Comparison of ENCODE assay signal across 12 cellular contexts in genomic region chr4:150080335-150080734, GRCh38. TPM values are rescaled to one million over a fixed set of nuclear protein-coding genes. Genes with fewer than 3 reads are reported as not detected.
A peak's percentile ranks its signal among the peaks of the same experiment; 100 is the strongest.
DNase-seq lines count a peak whose midpoint lies in the region; ATAC-seq and TF ChIP-seq lines count a peak whose summit lies in the region.
"Had no signal": no experiment of that assay in that cellular context is flagged by ENCODE, and none has a peak within 500 bp of the region (broad histone marks: within the 10 kb centered on the region; RNA-seq: fewer than 3 reads in every experiment).

No MANE protein-coding gene starts in this region.

- H3K9me3 ChIP-seq in gastroesophageal sphincter (no peaks in the 10 kb centered on the region), stomach (no peaks in the 10 kb centered on the region), tibial nerve (no peaks in the 10 kb centered on the region), esophagus squamous epithelium (no peaks in the 10 kb centered on the region)

- H3K36me3 ChIP-seq in gastroesophageal sphincter = no peaks in the 10 kb centered on the region
- H3K36me3 ChIP-seq in stomach = no peaks in the 10 kb centered on the region
- H3K36me3 ChIP-seq in tibial nerve = no peaks in the 10 kb centered on the region
- H3K36me3 ChIP-seq in esophagus squamous epithelium = no peaks in the 10 kb centered on the region

- TF ChIP-seq EP300 in gastroesophageal sphincter (IDR thresholded peaks at IDR 0.05) (no peak), stomach (IDR thresholded peaks at IDR 0.05) (no peak), tibial nerve (IDR thresholded peaks at IDR 0.05) (no peak)

- DNase-seq in NCI-H748 (lab: John Stamatoyannopoulos, UW; ENCODE audit: unreplicated experiment) = peak; percentile 38
- no peak for DNase-seq in NCI-H748 treated with DMSO at 0.1 percent for 48 hours (lab: John Stamatoyannopoulos, UW)
- no peak for DNase-seq in stomach
- DNase-seq in ACHN = no peak
- no peak for DNase-seq in tibial nerve (ENCODE audit: low spot score in 2 of 2)
- DNase-seq in esophagus squamous epithelium (lab: John Stamatoyannopoulos, UW) = no peak
- DNase-seq: activated CD4-positive, alpha-beta T cell treated with anti-CD3 and anti-CD28 coated beads for 1 hour; naive B cell; NCI-H2029; small intestine had no signal

- TF ChIP-seq CTCF in gastroesophageal sphincter (IDR thresholded peaks at IDR 0.05) (no peak), stomach (IDR thresholded peaks at IDR 0.05) (no peak), tibial nerve (IDR thresholded peaks at IDR 0.05) (no peak), esophagus squamous epithelium (IDR thresholded peaks at IDR 0.05) (no peak)

- in situ Hi-C loops in ACHN (cut with HindIII; ENCODE audit: low pct_ligation_motif_present, low pct_unique_long_range_greater_than_20kb, low sequenced_read_pairs) = no loop called here

- ATAC-seq in SK-N-SH treated with all-trans-retinoic acid at 6 μM for 48 hours (no peak), gastroesophageal sphincter (no peak)

- intact Hi-C loops in stomach (cut with DNase I; ENCODE audit: low total_unique reads) (no loop called here), esophagus squamous epithelium (cut with DNase I) (no loop called here)

- no peak overlapping the region for H3K27ac ChIP-seq in gastroesophageal sphincter
- no peak overlapping the region for H3K27ac ChIP-seq in stomach
- no peak overlapping the region for H3K27ac ChIP-seq in tibial nerve
- H3K27ac ChIP-seq in esophagus squamous epithelium = no peak overlapping the region

- TF ChIP-seq POLR2A in gastroesophageal sphincter (IDR thresholded peaks at IDR 0.05) (no peak), stomach (IDR thresholded peaks at IDR 0.05) (no peak), tibial nerve (IDR thresholded peaks at IDR 0.05) (no peak), esophagus squamous epithelium (IDR thresholded peaks at IDR 0.05) (no peak)

- H3K27me3 ChIP-seq in gastroesophageal sphincter (no peaks in the 10 kb centered on the region), stomach (peaks cover 0 to 32% (median 12%) of the 10 kb centered on the region in 3 donors), tibial nerve (no peaks in the 10 kb centered on the region), esophagus squamous epithelium (peaks cover 0 to 63% (median 0%) of the 10 kb centered on the region in 4 donors)

- H3K4me1 ChIP-seq in gastroesophageal sphincter (peaks cover 0 to 50% (median 3%) of the 10 kb centered on the region in 3 donors), stomach (peaks cover 19 to 55% (median 29%) of the 10 kb centered on the region in 4 donors), tibial nerve (peaks cover 0 to 21% (median 6%) of the 10 kb centered on the region in 4 donors), esophagus squamous epithelium (peaks cover 0 to 33% (median 9%) of the 10 kb centered on the region in 3 donors)

- H3K4me3 ChIP-seq in gastroesophageal sphincter = peak overlapping the region; percentile 72 to 86
- H3K4me3 ChIP-seq in stomach = peak overlapping the region in 3 of 4 donors; percentile 70 to 84 (median 73)
- no peak overlapping the region for H3K4me3 ChIP-seq in tibial nerve
- H3K4me3 ChIP-seq in esophagus squamous epithelium = peak overlapping the region in 1 of 4 donors; percentile 69

- WGBS in gastroesophageal sphincter (ENCODE audit: low coverage in 1 of 2), 2 donors = 30 to 45% methylated on average over 5 of the region's 5 CpGs
- 59 to 77% (median 65%) methylated on average over 5 of the region's 5 CpGs for WGBS in stomach, 5 donors
- WGBS in tibial nerve, 2 donors = 71 to 87% methylated on average over 5 of the region's 5 CpGs
- 76 to 84% methylated on average over 5 of the region's 5 CpGs for WGBS in esophagus squamous epithelium, 2 donors

TF ChIP-seq in SK-N-SH treated with all-trans-retinoic acid at 6 μM for 48 hours, 23 proteins besides CTCF, POLR2A, EP300 and RAD21:
- TF ChIP-seq GLIS3 (CRISPR knock-in tag; IDR thresholded peaks at IDR 0.05) (0 out of 2 replicates have a peak, but pooled peaks have one; percentile 2), BACH2 (CRISPR knock-in tag; IDR thresholded peaks at IDR 0.05; ENCODE audit: borderline replicate concordance) (no peak), CREB5 (CRISPR knock-in tag; IDR thresholded peaks at IDR 0.05; ENCODE audit: low read depth) (no peak), PPARA (CRISPR knock-in tag; IDR thresholded peaks at IDR 0.05; ENCODE audit: borderline replicate concordance) (no peak), ISL1 (CRISPR knock-in tag; IDR thresholded peaks at IDR 0.05) (no peak), TSHZ2 (CRISPR knock-in tag; IDR thresholded peaks at IDR 0.05) (no peak)

RNA-seq across cellular contexts. Expression of gene DCLK2, which starts 2.1 kb away (rescaled TPM):
- total RNA-seq in gastroesophageal sphincter (10 to 100 TPM; 17.1 to 33.0 (median 19.7) TPM), stomach (10 to 100 TPM in 1 of 5 donors, 1 to 10 TPM in 4; 1.4 to 16.3 (median 3.6) TPM), tibial nerve (10 to 100 TPM in 3 of 4 donors, 1 to 10 TPM in 1; 9.8 to 15.6 (median 10.7) TPM), esophagus squamous epithelium (1 to 10 TPM in 1 of 4 donors, under 1 TPM in 3; 0.61 to 4.0 (median 0.74) TPM)
- 1 to 10 TPM in 1 of 3 donors, under 1 TPM in 2; 0.61 to 1.2 (median 0.68) TPM for polyA plus RNA-seq in stomach

Comparison
In these comparisons a context has a peak if more than half of its experiments do, and no peak if none do; other contexts are left out.
1. H3K4me3 ChIP-seq: peak in gastroesophageal sphincter (2 of 2) and stomach (3 of 4); none in tibial nerve (0 of 4).